14 cellular contexts compared by ENCODE assay signal in genomic region chr12:56374726-56375597, GRCh38. TPM values are rescaled to one million over a fixed set of nuclear protein-coding genes. Genes with fewer than 3 reads are reported as not detected.
DNase-seq lines count a peak whose midpoint lies in the region; ATAC-seq, FAIRE-seq and TF ChIP-seq lines count a peak whose summit lies in the region.
"Had no signal": no experiment of that assay in that cellular context is flagged by ENCODE, and none has a peak within 500 bp of the region (broad histone marks: within the 10 kb centered on the region; RNA-seq: fewer than 3 reads in every experiment).

No MANE protein-coding gene starts in this region.

- H3K4me3 ChIP-seq in HAP-1, result no peak overlapping the region
- H3K4me3 ChIP-seq: upper lobe of left lung had no signal

- FAIRE-seq in GM12892 (lab: Jason Lieb, UNC), result peak; percentile 33
- FAIRE-seq: RCC 7860 had no signal

- no peak overlapping the region for H3K27ac Mint-ChIP-seq in T-cell

- ATAC-seq in GM21526 (IDR thresholded peaks at IDR 0.05; ENCODE audit: low FRiP score, unreplicated experiment) (peak; percentile 35), HG03432 (IDR thresholded peaks at IDR 0.05; ENCODE audit: unreplicated experiment) (peak; percentile 27), T-cell (replicated peaks in 1 of 4) (no peak), GM19328 (IDR thresholded peaks at IDR 0.05; ENCODE audit: unreplicated experiment) (no peak), HG03342 (IDR thresholded peaks at IDR 0.05; ENCODE audit: unreplicated experiment) (no peak)
- ATAC-seq: left colon had no signal

- in situ Hi-C loops in HAP-1 (cut with MboI; ENCODE audit: low sequenced_read_pairs), result no loop called here

- no peak for TF ChIP-seq POLR2A in GM12892 (IDR thresholded peaks at IDR 0.05; ENCODE audit: low read depth, low read length)

- DNase-seq in GM12892 (ENCODE audit: insufficient read length), result no peak
- DNase-seq in kidney glomerular epithelial cell (lab: John Stamatoyannopoulos, UW), result peak; percentile 60
- DNase-seq in HAP-1 (ENCODE audit: low spot score in 2 of 2), result no peak
- DNase-seq in T-cell, result no peak
- DNase-seq: upper lobe of left lung had no signal

- POLR2A ChIA-PET in T-cell (lab: Charles Lee), result interaction anchor here in 1 of 2 donors (0.6 kb wide), 1 partner anchor 1078 kb away, joined by 3 read pairs; no protein-coding TSS in a partner anchor

- no peaks in the 10 kb centered on the region for H3K27me3 ChIP-seq in HAP-1 (ENCODE audit: low read depth)
- H3K27me3 ChIP-seq: upper lobe of left lung had no signal

- H3K36me3 Mint-ChIP-seq in T-cell, result no peaks in the 10 kb centered on the region

- H3K4me1 Mint-ChIP-seq in T-cell, result peaks cover 0 to 6% (median 0%) of the 10 kb centered on the region in 3 donors

- H3K27me3 Mint-ChIP-seq in T-cell, result no peaks in the 10 kb centered on the region

- H3K9me3 ChIP-seq in HAP-1, result 0 out of 2 replicates have a peak, but pooled peaks cover 3% of the 10 kb centered on the region
- H3K9me3 ChIP-seq: upper lobe of left lung had no signal

- H3K4me1 ChIP-seq in HAP-1, result peaks cover 21% of the 10 kb centered on the region

- H3K36me3 ChIP-seq in HAP-1 (replicated peaks), result no peaks in the 10 kb centered on the region
- H3K36me3 ChIP-seq: upper lobe of left lung had no signal

- no peak overlapping the region for H3K4me3 Mint-ChIP-seq in T-cell

- H3K9me3 Mint-ChIP-seq in T-cell, result peaks cover 2 to 4% (median 3%) of the 10 kb centered on the region in 3 donors

- CTCF ChIA-PET in T-cell (lab: Charles Lee), result no interaction called here

RNA-seq across cellular contexts. Expression of gene APOF, which starts 12.3 kb away (rescaled TPM):
- polyA plus RNA-seq in GM12892 (2012; ENCODE audit: missing spikeins), result 0.19 TPM
- not detected for total RNA-seq in T-cell
- total RNA-seq: fibroblast of lung, left colon, pulmonary artery endothelial cell had no signal
- polyA plus RNA-seq: BJ, fibroblast of lung had no signal

RNA-seq across cellular contexts. Expression of gene STAT2, which starts 15.1 kb away (rescaled TPM):
- polyA plus RNA-seq in GM12892 (2012; ENCODE audit: missing spikeins), result 79.0 TPM
- 100 to 1,000 TPM; 117 to 187 (median 162) TPM for total RNA-seq in T-cell

RNA-seq across cellular contexts. Expression of gene IL23A, which starts 36.3 kb away (rescaled TPM):
- 11.2 TPM for polyA plus RNA-seq in GM12892 (2012; ENCODE audit: missing spikeins)
- 10 to 100 TPM; 16.3 to 29.9 (median 27.6) TPM for total RNA-seq in T-cell
- total RNA-seq: left colon had no signal
- polyA plus RNA-seq: fibroblast of lung had no signal

RNA-seq across cellular contexts. Expression of gene PAN2, which starts 41.2 kb away (rescaled TPM):
- polyA plus RNA-seq in GM12892 (2012; ENCODE audit: missing spikeins), result 55.7 TPM
- total RNA-seq in T-cell, result 100 to 1,000 TPM; 126 to 187 (median 164) TPM

RNA-seq across cellular contexts. Expression of gene CNPY2, which starts 59.2 kb away (rescaled TPM):
- polyA plus RNA-seq in GM12892 (2012; ENCODE audit: missing spikeins), result 115 TPM
- 10 to 100 TPM; 52.9 to 92.8 (median 90.8) TPM for total RNA-seq in T-cell

Comparison
In these comparisons a context has a peak if more than half of its experiments do, and no peak if none do; other contexts are left out.
1. ATAC-seq: peak in GM21526 (single experiment) and HG03432 (single experiment); none in T-cell (0 of 4), GM19328 (single experiment) and HG03342 (single experiment).